In the genomic region with DNA sequence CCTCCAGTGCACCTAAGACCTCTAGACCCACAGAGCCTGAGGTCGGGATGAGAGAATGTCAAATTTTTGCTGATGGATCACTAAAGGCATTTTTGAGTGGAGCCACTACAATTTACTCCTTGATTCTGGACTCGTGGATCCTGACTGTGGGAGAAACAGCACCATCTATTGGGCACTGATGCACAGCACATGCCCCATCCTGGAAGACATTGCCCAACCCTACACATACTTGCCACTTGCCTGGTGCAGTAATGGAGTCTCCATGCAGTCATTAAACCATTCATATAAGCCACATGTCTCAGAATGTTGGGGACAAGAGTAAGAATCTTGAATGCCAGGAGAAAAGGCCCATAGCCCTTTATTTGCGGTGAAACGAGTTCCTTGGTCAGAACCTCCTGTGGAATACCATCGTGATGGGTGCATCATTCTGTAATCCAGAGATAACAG, we compare ENCODE assay signal across 8 cellular contexts.
DNase-seq lines count a peak whose midpoint lies in the region; ATAC-seq and TF ChIP-seq lines count a peak whose summit lies in the region.

No MANE protein-coding gene starts in this region.

- H3K9me3 ChIP-seq in heart left ventricle: no peaks in the 10 kb centered on the region

- peak; percentile 45 to 81 (median 64) for TF ChIP-seq CTCF in heart left ventricle (IDR thresholded peaks at IDR 0.05)

- no peak overlapping the region for H3K27ac Mint-ChIP-seq in activated naive CD4-positive, alpha-beta T cell treated with anti-CD3 and anti-CD28 coated beads, Interleukin-2, amount 10 ng/mL, durations not matched to agents 7 days and 5 days

- CTCF ChIA-PET in activated naive CD4-positive, alpha-beta T cell treated with anti-CD3 and anti-CD28 coated beads, Interleukin-2, amount 10 ng/mL, durations not matched to agents 7 days and 5 days (lab: Charles Lee): no interaction called here

- 48 to 55% (median 51%) methylated on average over 5 of the region's 5 CpGs for WGBS in heart left ventricle, 4 donors

- DNase-seq in ACHN (peak; percentile 35), GM03348 (ENCODE audit: low spot score) (peak; percentile 72), NCI-H460 (ENCODE audit: extremely low read depth, low read depth) (peak; percentile 7), heart left ventricle (peak in 1 of 5 donors; percentile 34), retina (peak; percentile 62), 8988T (no peak)
- DNase-seq in activated naive CD4-positive, alpha-beta T cell treated with anti-CD3 and anti-CD28 coated beads, Interleukin-2, amount 10 ng/mL, durations not matched to agents 7 days and 5 days: peak; percentile 55

- H3K4me3 Mint-ChIP-seq in activated naive CD4-positive, alpha-beta T cell treated with anti-CD3 and anti-CD28 coated beads, Interleukin-2, amount 10 ng/mL, durations not matched to agents 7 days and 5 days: no peak overlapping the region

- H3K36me3 Mint-ChIP-seq in activated naive CD4-positive, alpha-beta T cell treated with anti-CD3 and anti-CD28 coated beads, Interleukin-2, amount 10 ng/mL, durations not matched to agents 7 days and 5 days: no peaks in the 10 kb centered on the region

- ATAC-seq in heart left ventricle (peak in 3 of 4 donors; percentile 73 to 81 (median 75)), GM18861 (IDR thresholded peaks at IDR 0.05; ENCODE audit: unreplicated experiment) (no peak)

- H3K4me1 ChIP-seq in heart left ventricle: peaks cover 0 to 10% (median 0%) of the 10 kb centered on the region in 12 donors

- no peak overlapping the region for H3K27ac ChIP-seq in heart left ventricle

- in situ Hi-C loops in ACHN (cut with HindIII; ENCODE audit: low pct_ligation_motif_present, low pct_unique_long_range_greater_than_20kb, low sequenced_read_pairs): no loop called here

- TF ChIP-seq POLR2A in heart left ventricle (IDR thresholded peaks at IDR 0.05): no peak

- H3K9me3 Mint-ChIP-seq in activated naive CD4-positive, alpha-beta T cell treated with anti-CD3 and anti-CD28 coated beads, Interleukin-2, amount 10 ng/mL, durations not matched to agents 7 days and 5 days: no peaks in the 10 kb centered on the region

- intact Hi-C loops in heart left ventricle (cut with DNase I): loop anchor here in 1 of 10 donors (5.0 kb wide), 1 partner anchor 286 kb away; no protein-coding TSS in a partner anchor

- H3K36me3 ChIP-seq in heart left ventricle: no peaks in the 10 kb centered on the region

- H3K27me3 ChIP-seq in heart left ventricle: peaks cover 0 to 31% (median 8%) of the 10 kb centered on the region in 9 donors

- no peak overlapping the region for H3K4me3 ChIP-seq in heart left ventricle

- peaks cover 5% of the 10 kb centered on the region for H3K4me1 Mint-ChIP-seq in activated naive CD4-positive, alpha-beta T cell treated with anti-CD3 and anti-CD28 coated beads, Interleukin-2, amount 10 ng/mL, durations not matched to agents 7 days and 5 days

- peaks cover 41% of the 10 kb centered on the region for H3K27me3 Mint-ChIP-seq in activated naive CD4-positive, alpha-beta T cell treated with anti-CD3 and anti-CD28 coated beads, Interleukin-2, amount 10 ng/mL, durations not matched to agents 7 days and 5 days
